ENCODE assay signal across 30 cellular contexts in the genomic region with DNA sequence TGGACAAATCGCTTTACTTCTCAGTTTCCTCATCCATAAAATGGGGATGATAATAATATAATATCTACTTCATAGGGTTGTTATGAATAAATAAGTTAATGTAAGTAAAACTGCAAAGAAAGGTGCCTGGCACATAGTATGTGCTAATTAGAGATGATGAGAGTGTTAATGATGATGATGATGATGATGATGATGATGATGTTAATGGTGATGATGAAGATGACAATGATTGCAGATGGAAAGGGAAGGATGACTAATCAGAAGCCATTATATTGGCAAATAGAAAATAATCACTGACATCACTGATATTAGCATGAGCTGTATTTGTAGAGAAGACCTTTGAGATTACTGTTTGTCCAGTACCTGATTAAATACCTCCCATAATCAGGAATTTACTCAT. TPM values are rescaled to one million over a fixed set of nuclear protein-coding genes. Genes with fewer than 3 reads are reported as not detected.
"Had no signal": no experiment of that assay in that cellular context is flagged by ENCODE, and none has a peak within 500 bp of the region (broad histone marks: within the 10 kb centered on the region; RNA-seq: fewer than 3 reads in every experiment).

No MANE protein-coding gene starts in this region.

- H3K4me1 ChIP-seq: neural progenitor cell, parathyroid adenoma, psoas muscle, thyroid gland, upper lobe of left lung, vagina had no signal

- H3K36me3 ChIP-seq: neural progenitor cell, ovary, spleen, thoracic aorta, thyroid gland, tibial nerve, upper lobe of left lung, vagina had no signal

- H3K9me3 ChIP-seq: ovary, psoas muscle, spleen, thoracic aorta, thyroid gland, tibial nerve, upper lobe of left lung, vagina had no signal

- ATAC-seq: naive thymus-derived CD4-positive, alpha-beta T cell; natural killer cell; psoas muscle; right cardiac atrium; sciatic nerve; stimulated activated memory B cell treated with anti-CD40 and anti-IgM and Interleukin-4, amounts not matched to agents 10 μg/mL and 1 μg/mL and 100 μg/mL, for 72 hours; stimulated activated naive CD8-positive, alpha-beta T cell treated with anti-CD3 and anti-CD28 coated beads, Interleukin-15, amount 100 ng/mL, for 72 hours; stimulated activated naive CD8-positive, alpha-beta T cell treated with anti-CD3 and anti-CD28 coated beads, Interleukin-15, Interleukin-2, amounts not matched to agents 100 U/mL and 50 U/mL, for 24 hours had no signal

- DNase-seq: naive thymus-derived CD4-positive, alpha-beta T cell; natural killer cell; occipital lobe; ovary; posterior cingulate gyrus; psoas muscle; right cardiac atrium; spleen; stimulated activated CD4-positive, alpha-beta T cell treated with anti-CD3 and anti-CD28 coated beads, Interleukin-12 subunit alpha, Interleukin-12 subunit beta, amount 100 ng/mL, for 4 hours; stimulated activated CD4-positive, alpha-beta T cell treated with anti-CD3 and anti-CD28 coated beads, Interleukin-1b, Interleukin-23, amount 100 ng/mL, for 48 hours; stimulated activated CD4-positive, alpha-beta T cell treated with anti-CD3 and anti-CD28 coated beads, Interleukin-4, amount 100 ng/mL, for 1 hour; stimulated activated CD4-positive, alpha-beta T cell treated with anti-CD3 and anti-CD28 coated beads, Interleukin-4, amount 100 ng/mL, for 4 hours; stimulated activated CD8-positive, alpha-beta memory T cell treated with anti-CD3 and anti-CD28 coated beads, Interleukin-4, amount 100 ng/mL, for 48 hours; stimulated activated naive CD4-positive, alpha-beta T cell; stimulated activated naive CD8-positive, alpha-beta T cell treated with anti-CD3 and anti-CD28 coated beads, Interleukin-15, amount 100 ng/mL, for 72 hours; stimulated activated naive CD8-positive, alpha-beta T cell treated with anti-CD3 and anti-CD28 coated beads, Interleukin-15, Interleukin-2, amounts not matched to agents 100 U/mL and 50 U/mL, for 24 hours; thyroid gland; trophoblast cell; upper lobe of left lung had no signal

- H3K9ac ChIP-seq: neural progenitor cell, parathyroid adenoma had no signal

- H3K79me2 ChIP-seq: parathyroid adenoma had no signal

- H3K4me3 ChIP-seq: neural progenitor cell, ovary, psoas muscle, skin epidermis, smooth muscle cell, spleen, thoracic aorta, thyroid gland, tibial nerve, upper lobe of left lung, vagina had no signal

- H3K27ac ChIP-seq: neural progenitor cell, ovary, parathyroid adenoma, psoas muscle, skin epidermis, spleen, thoracic aorta, thyroid gland, tibial nerve, upper lobe of left lung, vagina had no signal

- H3K4me2 ChIP-seq: neural progenitor cell, smooth muscle cell had no signal

- H3K27me3 ChIP-seq: neural progenitor cell, ovary, spleen, thyroid gland, tibial nerve, upper lobe of left lung, vagina had no signal

- H2AFZ ChIP-seq: neural progenitor cell, parathyroid adenoma had no signal

- FAIRE-seq: urothelium cell line had no signal

RNA-seq across cellular contexts. Expression of a gene that starts 55.8 kb away (rescaled TPM):
- total RNA-seq: osteoblast, psoas muscle, right cardiac atrium had no signal
- polyA plus RNA-seq: naive thymus-derived CD4-positive, alpha-beta T cell; right cardiac atrium had no signal
